ENCODE assay signal across 33 cellular contexts in the genomic region with DNA sequence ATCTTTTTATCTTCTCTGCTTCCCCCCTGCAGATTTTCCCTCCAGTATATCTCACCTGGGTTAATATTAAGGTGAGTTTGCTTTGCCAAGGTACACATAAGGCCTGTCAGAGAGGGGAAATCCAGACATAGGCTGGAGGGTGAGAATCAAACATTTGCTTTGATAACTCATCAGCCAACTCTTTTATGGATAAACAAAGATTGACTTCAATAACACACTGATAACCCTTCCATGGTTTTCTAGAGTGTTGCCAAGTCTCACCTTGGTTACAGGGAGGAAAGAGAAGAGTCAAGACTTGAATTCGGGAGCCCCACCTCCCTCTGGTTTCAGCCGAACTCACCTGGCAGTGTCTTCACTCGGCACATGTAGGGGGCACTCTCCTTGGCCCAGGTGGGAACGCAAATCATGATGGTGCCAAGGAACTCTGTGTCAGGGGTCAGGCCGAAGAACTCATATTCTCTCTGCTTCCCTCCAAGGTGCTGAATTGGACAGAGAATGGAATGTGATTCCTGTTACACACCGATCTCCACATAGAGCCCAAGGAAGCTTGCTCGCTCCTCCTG. TPM values are rescaled to one million over a fixed set of nuclear protein-coding genes. Genes with fewer than 3 reads are reported as not detected.
"Had no signal": no experiment of that assay in that cellular context is flagged by ENCODE, and none has a peak within 500 bp of the region (broad histone marks: within the 10 kb centered on the region; RNA-seq: fewer than 3 reads in every experiment).

No MANE protein-coding gene starts in this region.

- H3K4me2 ChIP-seq: hepatocyte, smooth muscle cell had no signal

- H3K4me3 ChIP-seq: gastroesophageal sphincter, hepatocyte, left lung, lung, ovary, psoas muscle, smooth muscle cell, suprapubic skin, tibial artery had no signal

- H3K27me3 Mint-ChIP-seq: activated T-cell treated with anti-CD3 and anti-CD28 coated beads, Interleukin-2, amount 50 U/mL, for 24 hours had no signal

- H3K27me3 ChIP-seq: gastroesophageal sphincter, hepatocyte, left lung, neutrophil, ovary, suprapubic skin, tibial artery had no signal

- H3K27ac Mint-ChIP-seq: activated CD4-positive, alpha-beta memory T cell treated with anti-CD3 and anti-CD28 coated beads, Interleukin-2, amount 10 ng/mL, durations not matched to agents 7 days and 5 days; activated CD4-positive, alpha-beta T cell treated with anti-CD3 and anti-CD28 coated beads, Interleukin-2, amount 10 ng/mL, durations not matched to agents 7 days and 5 days; activated naive CD4-positive, alpha-beta T cell treated with anti-CD3 and anti-CD28 coated beads, Interleukin-2, amount 10 ng/mL, durations not matched to agents 7 days and 5 days; activated naive CD8-positive, alpha-beta T cell treated with anti-CD3 and anti-CD28 coated beads, Interleukin-2, amount 10 ng/mL, durations not matched to agents 7 days and 5 days; activated T-cell treated with anti-CD3 and anti-CD28 coated beads, Interleukin-2, amount 50 U/mL, for 24 hours; effector memory CD8-positive, alpha-beta T cell; nephron progenitor cell; T-helper 17 cell had no signal

- H2AFZ ChIP-seq: hepatocyte had no signal

- DNase-seq: activated CD4-positive, alpha-beta memory T cell treated with anti-CD3 and anti-CD28 coated beads, Interleukin-2, amount 10 ng/mL, durations not matched to agents 7 days and 5 days; activated CD4-positive, alpha-beta T cell treated with anti-CD3 and anti-CD28 coated beads, Interleukin-2, amount 10 ng/mL, durations not matched to agents 7 days and 5 days; activated CD4-positive, CD25-positive, alpha-beta regulatory T cell treated with anti-CD3 and anti-CD28 coated beads, Interleukin-2, amount 50 U/mL, for 72 hours; activated CD8-positive, alpha-beta memory T cell treated with anti-CD3 and anti-CD28 coated beads, Interleukin-2, amount 50 U/mL, for 48 hours; activated gamma-delta T cell; activated naive CD4-positive, alpha-beta T cell treated with anti-CD3 and anti-CD28 coated beads, Interleukin-2, amount 10 ng/mL, durations not matched to agents 7 days and 5 days; activated naive CD8-positive, alpha-beta T cell treated with anti-CD3 and anti-CD28 coated beads, Interleukin-2, amount 10 ng/mL, durations not matched to agents 7 days and 5 days; activated T-cell treated with anti-CD3 and anti-CD28 coated beads, Interleukin-2, amount 50 U/mL, for 24 hours; caudate nucleus; cortex of kidney; effector memory CD8-positive, alpha-beta T cell; erythroblast; kidney; left lung; mesendoderm; nephron progenitor cell; ovary; psoas muscle; stimulated activated CD4-positive, alpha-beta T cell treated with anti-CD3 and anti-CD28 coated beads, Interleukin-2, amount 100 ng/mL, for 24 hours; stimulated activated naive CD4-positive, alpha-beta T cell; T-helper 17 cell; T1000; tibial artery had no signal

- H3K36me3 Mint-ChIP-seq: activated naive CD4-positive, alpha-beta T cell treated with anti-CD3 and anti-CD28 coated beads, Interleukin-2, amount 10 ng/mL, durations not matched to agents 7 days and 5 days; activated naive CD8-positive, alpha-beta T cell treated with anti-CD3 and anti-CD28 coated beads, Interleukin-2, amount 10 ng/mL, durations not matched to agents 7 days and 5 days had no signal

- H3K27ac ChIP-seq: gastroesophageal sphincter, hepatocyte, left lung, neutrophil, ovary, suprapubic skin, tibial artery had no signal

- H3K36me3 ChIP-seq: gastroesophageal sphincter, left lung, neutrophil, ovary had no signal

- H3K9me3 Mint-ChIP-seq: activated CD4-positive, alpha-beta memory T cell treated with anti-CD3 and anti-CD28 coated beads, Interleukin-2, amount 10 ng/mL, durations not matched to agents 7 days and 5 days; activated naive CD4-positive, alpha-beta T cell treated with anti-CD3 and anti-CD28 coated beads, Interleukin-2, amount 10 ng/mL, durations not matched to agents 7 days and 5 days; activated T-cell treated with anti-CD3 and anti-CD28 coated beads, Interleukin-2, amount 50 U/mL, for 24 hours; effector memory CD8-positive, alpha-beta T cell had no signal

- H3K4me3 Mint-ChIP-seq: activated CD4-positive, alpha-beta memory T cell treated with anti-CD3 and anti-CD28 coated beads, Interleukin-2, amount 10 ng/mL, durations not matched to agents 7 days and 5 days; activated CD4-positive, alpha-beta T cell treated with anti-CD3 and anti-CD28 coated beads, Interleukin-2, amount 10 ng/mL, durations not matched to agents 7 days and 5 days; activated naive CD4-positive, alpha-beta T cell treated with anti-CD3 and anti-CD28 coated beads, Interleukin-2, amount 10 ng/mL, durations not matched to agents 7 days and 5 days; activated naive CD8-positive, alpha-beta T cell treated with anti-CD3 and anti-CD28 coated beads, Interleukin-2, amount 10 ng/mL, durations not matched to agents 7 days and 5 days; activated T-cell treated with anti-CD3 and anti-CD28 coated beads, Interleukin-2, amount 50 U/mL, for 24 hours; effector memory CD8-positive, alpha-beta T cell; nephron progenitor cell; T-helper 17 cell had no signal

- H3K4me1 ChIP-seq: gastroesophageal sphincter, left lung, suprapubic skin had no signal

- H3K4me1 Mint-ChIP-seq: activated CD4-positive, alpha-beta memory T cell treated with anti-CD3 and anti-CD28 coated beads, Interleukin-2, amount 10 ng/mL, durations not matched to agents 7 days and 5 days; activated CD4-positive, alpha-beta T cell treated with anti-CD3 and anti-CD28 coated beads, Interleukin-2, amount 10 ng/mL, durations not matched to agents 7 days and 5 days; activated naive CD4-positive, alpha-beta T cell treated with anti-CD3 and anti-CD28 coated beads, Interleukin-2, amount 10 ng/mL, durations not matched to agents 7 days and 5 days; activated naive CD8-positive, alpha-beta T cell treated with anti-CD3 and anti-CD28 coated beads, Interleukin-2, amount 10 ng/mL, durations not matched to agents 7 days and 5 days; nephron progenitor cell; T-helper 17 cell had no signal

- H3K79me2 ChIP-seq: hepatocyte had no signal

- ATAC-seq: effector memory CD8-positive, alpha-beta T cell; gastroesophageal sphincter; left lung; psoas muscle; T-helper 17 cell had no signal

- H3K9me3 ChIP-seq: ovary, psoas muscle, suprapubic skin had no signal

RNA-seq across cellular contexts. Expression of gene IL22RA1, which starts 15.1 kb away (rescaled TPM):
- total RNA-seq: activated CD4-positive, alpha-beta memory T cell treated with anti-CD3 and anti-CD28 coated beads, Interleukin-2, amount 10 ng/mL, durations not matched to agents 7 days and 5 days; activated CD4-positive, alpha-beta T cell treated with anti-CD3 and anti-CD28 coated beads, Interleukin-2, amount 10 ng/mL, durations not matched to agents 7 days and 5 days; astrocyte; chondrocyte; mononuclear cell; myocyte; T-helper 17 cell had no signal
- polyA plus RNA-seq: smooth muscle cell had no signal

RNA-seq across cellular contexts. Expression of gene MYOM3, which starts 15.9 kb away (rescaled TPM):
- total RNA-seq: activated CD4-positive, alpha-beta memory T cell treated with anti-CD3 and anti-CD28 coated beads, Interleukin-2, amount 10 ng/mL, durations not matched to agents 7 days and 5 days; activated CD4-positive, alpha-beta T cell treated with anti-CD3 and anti-CD28 coated beads, Interleukin-2, amount 10 ng/mL, durations not matched to agents 7 days and 5 days; activated naive CD8-positive, alpha-beta T cell treated with anti-CD3 and anti-CD28 coated beads, Interleukin-2, amount 10 ng/mL, durations not matched to agents 7 days and 5 days; mononuclear cell; T-helper 17 cell had no signal
